Comparison of ENCODE assay signal across 11 cellular contexts in the genomic region with DNA sequence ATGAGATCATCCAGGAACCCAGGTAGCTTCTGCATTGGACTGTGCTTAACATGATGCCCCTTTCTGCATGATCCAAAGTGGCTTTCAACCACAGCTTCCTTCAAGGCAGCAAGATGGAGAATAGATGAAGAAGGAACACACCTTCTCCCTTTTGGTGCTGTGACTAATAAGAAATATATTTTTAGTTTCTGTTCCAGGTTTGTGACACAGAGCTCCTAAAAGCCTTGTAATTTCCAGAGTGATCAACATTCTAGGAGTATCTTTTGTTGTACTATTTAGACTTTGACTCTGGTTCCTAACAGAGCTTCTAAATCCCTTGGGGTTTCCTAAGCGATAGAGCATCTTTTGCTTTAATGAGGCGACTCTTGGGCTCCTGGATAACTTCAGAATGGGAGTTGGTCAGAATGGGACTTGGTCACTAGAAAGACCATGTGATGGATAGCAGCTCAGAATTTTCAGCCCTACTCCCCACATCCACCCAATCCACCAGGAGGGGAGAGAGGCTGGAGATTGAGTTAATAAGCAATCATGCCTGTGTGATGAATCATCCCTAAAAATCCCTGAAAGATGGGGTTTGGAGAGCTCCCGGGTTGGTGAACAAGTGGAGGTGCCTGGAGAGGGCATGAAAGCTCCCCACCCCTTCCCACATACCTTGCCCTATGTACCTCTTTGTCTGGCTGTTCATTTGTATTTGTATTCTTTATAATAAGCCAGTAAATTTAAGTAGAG.
DNase-seq lines count a peak whose midpoint lies in the region; ATAC-seq and TF ChIP-seq lines count a peak whose summit lies in the region.
"Had no signal": no experiment of that assay in that cellular context is flagged by ENCODE, and none has a peak within 500 bp of the region (broad histone marks: within the 10 kb centered on the region; RNA-seq: fewer than 3 reads in every experiment).

No MANE protein-coding gene starts in this region.

- peak; percentile 4 for TF ChIP-seq CTCF in AG09319 (IDR thresholded peaks at IDR 0.05; ENCODE audit: low read depth, low read length)

- peaks cover 32% of the 10 kb centered on the region for H3K4me1 ChIP-seq in adipocyte (ENCODE audit: control insufficient read depth, insufficient read depth, low read length)

- H3K27me3 Mint-ChIP-seq in memory B cell = no peaks in the 10 kb centered on the region
- H3K27me3 Mint-ChIP-seq in natural killer cell treated with Interleukin-12 subunit alpha and Interleukin-12 subunit beta and Interleukin-15 and Interleukin-18, amount 100 ng/mL, for 72 hours = no peaks in the 10 kb centered on the region

- peaks cover 9% of the 10 kb centered on the region for H3K4me1 Mint-ChIP-seq in memory B cell
- H3K4me1 Mint-ChIP-seq in natural killer cell treated with Interleukin-12 subunit alpha and Interleukin-12 subunit beta and Interleukin-15 and Interleukin-18, amount 100 ng/mL, for 72 hours (ENCODE audit: low read depth in 2 of 2) = peaks cover 0 to 8% of the 10 kb centered on the region in 2 donors

- H3K9me3 Mint-ChIP-seq in memory B cell = no peaks in the 10 kb centered on the region
- H3K9me3 Mint-ChIP-seq in natural killer cell treated with Interleukin-12 subunit alpha and Interleukin-12 subunit beta and Interleukin-15 and Interleukin-18, amount 100 ng/mL, for 72 hours = no peaks in the 10 kb centered on the region

- no peak overlapping the region for H3K4me3 Mint-ChIP-seq in memory B cell
- no peak overlapping the region for H3K4me3 Mint-ChIP-seq in natural killer cell treated with Interleukin-12 subunit alpha and Interleukin-12 subunit beta and Interleukin-15 and Interleukin-18, amount 100 ng/mL, for 72 hours

- no peak for DNase-seq in AG09319 (ENCODE audit: extremely low read depth, low read depth)
- DNase-seq in HS-27A (ENCODE audit: low read depth) = peak; percentile 76
- DNase-seq in adipocyte (ENCODE audit: low read depth) = peak; percentile 27
- no peak for DNase-seq in memory B cell (ENCODE audit: low spot score in 2 of 2)
- DNase-seq in NCI-H510A (lab: John Stamatoyannopoulos, UW) = no peak
- no peak for DNase-seq in iPS-NIHi7 (ENCODE audit: extremely low spot score)
- no peak for DNase-seq in natural killer cell treated with Interleukin-12 subunit alpha and Interleukin-12 subunit beta and Interleukin-15 and Interleukin-18, amount 100 ng/mL, for 72 hours (ENCODE audit: low spot score)
- DNase-seq: effector CD4-positive, alpha-beta T cell; kidney; stimulated activated CD4-positive, alpha-beta T cell treated with anti-CD3 and anti-CD28 coated beads, Interleukin-2, amount 100 ng/mL, for 48 hours had no signal

- H3K36me3 ChIP-seq in adipocyte (ENCODE audit: control insufficient read depth, insufficient read depth, low read length, severe bottlenecking) = no peaks in the 10 kb centered on the region

- no peak overlapping the region for H3K9ac ChIP-seq in adipocyte (ENCODE audit: low read length)

- peaks cover 8% of the 10 kb centered on the region for H3K36me3 Mint-ChIP-seq in memory B cell
- H3K36me3 Mint-ChIP-seq in natural killer cell treated with Interleukin-12 subunit alpha and Interleukin-12 subunit beta and Interleukin-15 and Interleukin-18, amount 100 ng/mL, for 72 hours = no peaks in the 10 kb centered on the region

- H3K27ac Mint-ChIP-seq in memory B cell = peak overlapping the region; percentile 42
- H3K27ac Mint-ChIP-seq in natural killer cell treated with Interleukin-12 subunit alpha and Interleukin-12 subunit beta and Interleukin-15 and Interleukin-18, amount 100 ng/mL, for 72 hours = no peak overlapping the region

- ATAC-seq in memory B cell (ENCODE audit: low read depth) (no peak), HG03520 (IDR thresholded peaks at IDR 0.05; ENCODE audit: unreplicated experiment) (no peak)
- no peak for ATAC-seq in natural killer cell treated with Interleukin-12 subunit alpha and Interleukin-12 subunit beta and Interleukin-15 and Interleukin-18, amount 100 ng/mL, for 72 hours

- H3K4me3 ChIP-seq in adipocyte (ENCODE audit: low read length) = no peak overlapping the region

- H3K9me3 ChIP-seq in adipocyte (ENCODE audit: control insufficient read depth, low read length) = no peaks in the 10 kb centered on the region

- H3K27me3 ChIP-seq in adipocyte (replicated peaks; ENCODE audit: control insufficient read depth, insufficient read depth, low read length) = no peaks in the 10 kb centered on the region

Comparison
In these comparisons a context has a peak if more than half of its experiments do, and no peak if none do; other contexts are left out.
1. DNase-seq: peak in HS-27A (single experiment) and adipocyte (single experiment); none in AG09319 (single experiment), memory B cell (0 of 2), NCI-H510A (single experiment), iPS-NIHi7 (single experiment) and natural killer cell treated with Interleukin-12 subunit alpha and Interleukin-12 subunit beta and Interleukin-15 and Interleukin-18, amount 100 ng/mL, for 72 hours (single experiment).